Comparison of ENCODE assay signal across 8 cellular contexts in genomic region chr11:10806206-10806605, GRCh38. TPM values are rescaled to one million over a fixed set of nuclear protein-coding genes. Genes with fewer than 3 reads are reported as not detected.
DNase-seq lines count a peak whose midpoint lies in the region; ATAC-seq and TF ChIP-seq lines count a peak whose summit lies in the region.

No MANE protein-coding gene starts in this region.

- no peaks in the 10 kb centered on the region for H3K9me3 ChIP-seq in BLaER1 treated with 17β-estradiol and CSF1 and Interleukin-3, amounts not matched to agents 10 nM and 100 nM (replicated peaks in 1 of 11)
- no peaks in the 10 kb centered on the region for H3K9me3 ChIP-seq in Loucy (ENCODE audit: insufficient read depth, low read depth, low read length)

- peaks cover 10% of the 10 kb centered on the region; the same call in 1 of the 2 replicates for H3F3A ChIP-seq in Loucy (ENCODE audit: low read depth)

- TF ChIP-seq CTCF in Loucy (conservative IDR thresholded peaks at IDR 0.05; ENCODE audit: low read length) (no peak), chondrocyte (IDR thresholded peaks at IDR 0.05) (no peak), nephron (IDR thresholded peaks at IDR 0.05; ENCODE audit: unreplicated experiment in 3 of 3) (no peak)

- H3K27ac Mint-ChIP-seq in chondrocyte (ENCODE audit: unreplicated experiment) (peak overlapping the region; percentile 45), nephron (peak overlapping the region; percentile 99 to 100 (median 100))

- peaks cover 29 to 65% (median 43%) of the 10 kb centered on the region in 10 experiments for H3K4me1 ChIP-seq in BLaER1 treated with 17β-estradiol and CSF1 and Interleukin-3, amounts not matched to agents 10 nM and 100 nM
- peaks cover 69% of the 10 kb centered on the region for H3K4me1 ChIP-seq in Loucy (ENCODE audit: insufficient read depth, low read length, poor library complexity, severe bottlenecking)

- H3K79me2 ChIP-seq in Loucy (ENCODE audit: insufficient read depth, low read length): peaks cover 87% of the 10 kb centered on the region

- peak overlapping the region; percentile 86 to 100 (median 98); a peak in 19 of 20 replicates for H3K4me3 ChIP-seq in BLaER1 treated with 17β-estradiol and CSF1 and Interleukin-3, amounts not matched to agents 10 nM and 100 nM
- peak overlapping the region; percentile 82 for H3K4me3 ChIP-seq in Loucy (ENCODE audit: low read length, poor library complexity, severe bottlenecking)

- DNase-seq in chondrocyte (ENCODE audit: low spot score) (no peak), NCI-H82 treated with DMSO at 0.1 percent for 48 hours (lab: John Stamatoyannopoulos, UW; ENCODE audit: unreplicated experiment) (no peak), NCI-H1694 (lab: John Stamatoyannopoulos, UW) (no peak)

- peak overlapping the region in 8 of 11 experiments; percentile 34 to 100 (median 99); a peak in 10 of 22 replicates for H3K9ac ChIP-seq in BLaER1 treated with 17β-estradiol and CSF1 and Interleukin-3, amounts not matched to agents 10 nM and 100 nM
- H3K9ac ChIP-seq in Loucy (ENCODE audit: low read depth, low read length, poor library complexity, severe bottlenecking): peak overlapping the region; percentile 100

- peak overlapping the region in 1 of 11 experiments; percentile 100; a peak in 1 of 22 replicates for H3K27ac ChIP-seq in BLaER1 treated with 17β-estradiol and CSF1 and Interleukin-3, amounts not matched to agents 10 nM and 100 nM

- H3K27me3 ChIP-seq in BLaER1 treated with 17β-estradiol and CSF1 and Interleukin-3, amounts not matched to agents 10 nM and 100 nM: no peaks in the 10 kb centered on the region
- H3K27me3 ChIP-seq in Loucy (ENCODE audit: insufficient read depth, low read length, poor library complexity, severe bottlenecking): peaks cover 8% of the 10 kb centered on the region

- H3K4me3 Mint-ChIP-seq in chondrocyte (ENCODE audit: unreplicated experiment) (peak overlapping the region; percentile 92), nephron (peak overlapping the region; percentile 97 to 98 (median 97))

- no peaks in the 10 kb centered on the region for H3K9me3 Mint-ChIP-seq in chondrocyte (ENCODE audit: low read depth)
- H3K9me3 Mint-ChIP-seq in nephron: no peaks in the 10 kb centered on the region

- H3K36me3 Mint-ChIP-seq in chondrocyte (ENCODE audit: low read depth) (peaks cover 50% of the 10 kb centered on the region), nephron (ENCODE audit: low read depth) (peaks cover 66% of the 10 kb centered on the region)

- peaks cover 59 to 67% (median 66%) of the 10 kb centered on the region in 11 experiments for H3K36me3 ChIP-seq in BLaER1 treated with 17β-estradiol and CSF1 and Interleukin-3, amounts not matched to agents 10 nM and 100 nM
- H3K36me3 ChIP-seq in Loucy (ENCODE audit: insufficient read depth, low read length): peaks cover 62% of the 10 kb centered on the region

- H3K4me1 Mint-ChIP-seq in chondrocyte (ENCODE audit: low read depth) (peaks cover 59% of the 10 kb centered on the region), nephron (peaks cover 58% of the 10 kb centered on the region)

- H3K9me2 ChIP-seq in Loucy (replicated peaks; ENCODE audit: low read depth, low read length): no peaks in the 10 kb centered on the region

- H3K4me2 ChIP-seq in BLaER1 treated with 17β-estradiol and CSF1 and Interleukin-3, amounts not matched to agents 10 nM and 100 nM: peak overlapping the region; percentile 81 to 94 (median 90)
- peak overlapping the region; percentile 98 for H3K4me2 ChIP-seq in Loucy (ENCODE audit: low read depth, low read length, poor library complexity, severe bottlenecking)

- ATAC-seq in GM19467 (IDR thresholded peaks at IDR 0.05; ENCODE audit: unreplicated experiment): no peak
- ATAC-seq in GM21528 (IDR thresholded peaks at IDR 0.05; ENCODE audit: low FRiP score, unreplicated experiment): no peak

- H4K20me1 ChIP-seq in BLaER1 treated with 17β-estradiol and CSF1 and Interleukin-3, amounts not matched to agents 10 nM and 100 nM: peaks cover 52 to 71% (median 68%) of the 10 kb centered on the region in 11 experiments
- peaks cover 66% of the 10 kb centered on the region for H4K20me1 ChIP-seq in Loucy (ENCODE audit: insufficient read depth, low read length, poor library complexity, severe bottlenecking)

- no peaks in the 10 kb centered on the region for H3K27me3 Mint-ChIP-seq in chondrocyte (ENCODE audit: low read depth)
- H3K27me3 Mint-ChIP-seq in nephron (ENCODE audit: low read depth): no peaks in the 10 kb centered on the region

- no peak overlapping the region for H2AFZ ChIP-seq in Loucy (ENCODE audit: low read length)

RNA-seq across cellular contexts. Expression of gene EIF4G2, which starts 2.5 kb away (rescaled TPM):
- total RNA-seq in chondrocyte: 1,031 to 1,062 TPM (median 1,058 TPM) in 3 replicates

RNA-seq across cellular contexts. Expression of gene ZBED5, which starts 51.6 kb away (rescaled TPM):
- total RNA-seq in chondrocyte: 30.1 to 45.4 TPM (median 33.5 TPM) in 3 replicates

RNA-seq across cellular contexts. Expression of gene CTR9, which starts 55.2 kb away (rescaled TPM):
- total RNA-seq in chondrocyte: 24.7 to 29.9 TPM (median 26.6 TPM) in 3 replicates
